In the genomic region with DNA sequence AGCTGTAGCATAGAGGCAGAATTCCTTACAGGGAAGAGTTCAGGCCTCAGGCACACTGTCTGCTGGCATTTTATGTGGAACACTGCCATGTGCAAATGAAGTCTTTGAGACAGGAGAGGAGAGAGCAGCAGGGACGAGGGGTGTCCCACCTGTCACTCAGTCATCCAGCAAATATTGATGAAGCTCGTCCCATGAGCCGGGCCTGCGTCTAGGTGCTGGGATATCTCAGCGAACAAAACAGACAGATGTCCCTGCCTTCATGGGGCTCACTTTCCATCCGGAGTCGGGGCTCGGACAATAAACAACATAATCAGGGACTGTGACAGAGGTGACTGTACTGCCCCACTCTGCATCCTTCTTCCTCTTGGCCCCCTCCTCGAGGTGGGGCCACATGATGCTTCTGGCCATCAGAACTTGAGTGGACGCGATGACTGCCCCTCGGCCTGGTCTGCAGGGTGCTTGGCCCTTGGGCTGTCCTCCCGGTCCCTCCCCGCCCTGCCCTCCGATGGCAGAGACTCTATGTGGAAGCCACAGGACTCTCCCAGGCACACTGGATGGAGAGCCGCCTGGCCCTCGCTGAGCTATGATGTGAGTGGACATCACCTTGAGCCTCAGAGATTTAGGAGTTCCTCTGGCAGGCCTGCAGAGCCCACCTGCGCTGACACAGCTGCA, we compare ENCODE assay signal across 1 cellular context.
TF ChIP-seq lines count a peak whose summit lies in the region.

No MANE protein-coding gene starts in this region.

TF ChIP-seq in IMR-90, 13 proteins besides CTCF, POLR2A, EP300 and RAD21 (continued from another document):
- TF ChIP-seq ELK1 (IDR thresholded peaks at IDR 0.05; ENCODE audit: borderline replicate concordance, low read depth, low read length), result no peak
- TF ChIP-seq RFX5 (IDR thresholded peaks at IDR 0.05; ENCODE audit: low read depth, low read length), result no peak
- TF ChIP-seq MXI1 (IDR thresholded peaks at IDR 0.05; ENCODE audit: borderline replicate concordance, low read depth, low read length), result no peak
- TF ChIP-seq FOS (IDR thresholded peaks at IDR 0.05; ENCODE audit: low read depth, low read length), result no peak
- TF ChIP-seq MAFK (IDR thresholded peaks at IDR 0.05; ENCODE audit: low read depth, low read length), result no peak
- no peak for TF ChIP-seq CHD1 (IDR thresholded peaks at IDR 0.05; ENCODE audit: low read depth, low read length)
- no peak for TF ChIP-seq SMC3 (IDR thresholded peaks at IDR 0.05; ENCODE audit: low read depth, low read length)
- TF ChIP-seq USF2 (IDR thresholded peaks at IDR 0.05; ENCODE audit: low read depth, low read length), result no peak
